Comparison of ENCODE assay signal across 15 cellular contexts in genomic region chr1:58438468-58438867, GRCh38.
A peak's percentile ranks its signal among the peaks of the same experiment; 100 is the strongest.
DNase-seq lines count a peak whose midpoint lies in the region; ATAC-seq and TF ChIP-seq lines count a peak whose summit lies in the region.
"Had no signal": no experiment of that assay in that cellular context is flagged by ENCODE, and none has a peak within 500 bp of the region (broad histone marks: within the 10 kb centered on the region; RNA-seq: fewer than 3 reads in every experiment).

No MANE protein-coding gene starts in this region.

- no peaks in the 10 kb centered on the region for H3K27me3 ChIP-seq in heart left ventricle
- H3K27me3 ChIP-seq in mesendoderm (ENCODE audit: insufficient read depth, low read length, poor library complexity), result no peaks in the 10 kb centered on the region
- H3K27me3 ChIP-seq: BLaER1 treated with 17β-estradiol and CSF1 and Interleukin-3, amounts not matched to agents 10 nM and 100 nM had no signal

- H3K27ac Mint-ChIP-seq in WTC11, result no peak overlapping the region
- H3K27ac Mint-ChIP-seq: CD4-positive, CD25-positive, alpha-beta regulatory T cell; GM23338; IgD-negative memory B cell had no signal

- intact Hi-C loops in heart left ventricle (cut with DNase I) (no loop called here), cardiac septum (cut with DNase I) (no loop called here)

- H3K4me1 Mint-ChIP-seq in WTC11, result peaks cover 12% of the 10 kb centered on the region
- H3K4me1 Mint-ChIP-seq: CD4-positive, CD25-positive, alpha-beta regulatory T cell; IgD-negative memory B cell had no signal

- no peak overlapping the region for H3K9ac ChIP-seq in mesendoderm (ENCODE audit: low read length)
- H3K9ac ChIP-seq: BLaER1 treated with 17β-estradiol and CSF1 and Interleukin-3, amounts not matched to agents 10 nM and 100 nM had no signal

- CTCF ChIA-PET in WTC11 (lab: Charles Lee), result no interaction called here

- no peak overlapping the region for H2BK15ac ChIP-seq in mesendoderm (replicated peaks; ENCODE audit: low read depth)

- H2BK5ac ChIP-seq in mesendoderm (ENCODE audit: low read length), result no peak overlapping the region

- H4K8ac ChIP-seq in mesendoderm (ENCODE audit: low read depth, low read length), result no peak overlapping the region

- H3K4ac ChIP-seq in mesendoderm (ENCODE audit: low read depth, low read length), result no peak overlapping the region

- H3K27me3 Mint-ChIP-seq in WTC11 (ENCODE audit: low read depth), result no peaks in the 10 kb centered on the region
- H3K27me3 Mint-ChIP-seq: CD4-positive, CD25-positive, alpha-beta regulatory T cell; IgD-negative memory B cell had no signal

- no peak overlapping the region for H4K5ac ChIP-seq in mesendoderm (ENCODE audit: low read length)

- no peaks in the 10 kb centered on the region for H3K9me3 Mint-ChIP-seq in WTC11
- H3K9me3 Mint-ChIP-seq: GM23338, IgD-negative memory B cell had no signal

- no peak overlapping the region for H3K4me3 ChIP-seq in heart left ventricle
- H3K4me3 ChIP-seq in mesendoderm (ENCODE audit: low read length), result no peak overlapping the region
- H3K4me3 ChIP-seq: BLaER1 treated with 17β-estradiol and CSF1 and Interleukin-3, amounts not matched to agents 10 nM and 100 nM; GM12878; GM23338 had no signal

- no peaks in the 10 kb centered on the region for H3K9me3 ChIP-seq in heart left ventricle
- H3K9me3 ChIP-seq: BLaER1 treated with 17β-estradiol and CSF1 and Interleukin-3, amounts not matched to agents 10 nM and 100 nM had no signal

- TF ChIP-seq POLR2A in heart left ventricle (IDR thresholded peaks at IDR 0.05), result no peak

- DNase-seq in heart left ventricle (peak in 1 of 5 donors; percentile 38), cardiac septum (ENCODE audit: low spot score) (no peak), WTC11 (ENCODE audit: low spot score) (no peak), mesendoderm (no peak), DMS79 (lab: John Stamatoyannopoulos, UW) (no peak), cerebellar cortex (ENCODE audit: low spot score) (no peak)
- DNase-seq: ACHN; CD4-positive, CD25-positive, alpha-beta regulatory T cell; DMS53; H7 had no signal

- ATAC-seq in heart left ventricle (peak in 3 of 4 donors; percentile 36 to 60 (median 49)), WTC11 (peak; percentile 43; the same call in 1 of the 2 replicates), GM18520 (IDR thresholded peaks at IDR 0.05; ENCODE audit: unreplicated experiment) (no peak)
- ATAC-seq: GM12878 had no signal

- no peaks in the 10 kb centered on the region for H3K79me1 ChIP-seq in mesendoderm (ENCODE audit: low read length)

- no peak overlapping the region for H3K23ac ChIP-seq in mesendoderm (ENCODE audit: low read length)

- 63 to 65% (median 64%) methylated on average over 6 of the region's 6 CpGs for WGBS in heart left ventricle, 4 donors
- WGBS in mesendoderm (ENCODE audit: extremely low coverage, insufficient coverage, low lambda C conversion rate), result no CpG with 5 or more reads among the region's 6 CpGs

- no peaks in the 10 kb centered on the region for H3K79me2 ChIP-seq in mesendoderm (ENCODE audit: control insufficient read depth, insufficient read depth, low read length)

- H3K56ac ChIP-seq in mesendoderm (ENCODE audit: low read length), result peak overlapping the region; percentile 17

- H2AK5ac ChIP-seq in mesendoderm (ENCODE audit: low read length), result no peak overlapping the region

- H3K36me3 Mint-ChIP-seq in WTC11, result no peaks in the 10 kb centered on the region
- H3K36me3 Mint-ChIP-seq: CD4-positive, CD25-positive, alpha-beta regulatory T cell had no signal

- H3K27ac ChIP-seq in heart left ventricle, result no peak overlapping the region
- no peak overlapping the region for H3K27ac ChIP-seq in mesendoderm (ENCODE audit: low read depth, low read length)
- H3K27ac ChIP-seq: BLaER1 treated with 17β-estradiol and CSF1 and Interleukin-3, amounts not matched to agents 10 nM and 100 nM had no signal

- H3K18ac ChIP-seq in mesendoderm (ENCODE audit: low read length), result no peak overlapping the region

- POLR2A ChIA-PET in WTC11 (lab: Charles Lee), result no interaction called here

- no peak overlapping the region for H2BK120ac ChIP-seq in mesendoderm (ENCODE audit: low read depth, low read length)

- H3K4me1 ChIP-seq in heart left ventricle, result peaks cover 0 to 28% (median 0%) of the 10 kb centered on the region in 12 donors
- peaks cover 2% of the 10 kb centered on the region for H3K4me1 ChIP-seq in mesendoderm (ENCODE audit: control insufficient read depth, low read depth, low read length)

- H3K36me3 ChIP-seq in heart left ventricle (no peaks in the 10 kb centered on the region), mesendoderm (ENCODE audit: control insufficient read depth, insufficient read depth, low read length) (no peaks in the 10 kb centered on the region)
- H3K36me3 ChIP-seq: BLaER1 treated with 17β-estradiol and CSF1 and Interleukin-3, amounts not matched to agents 10 nM and 100 nM had no signal

- TF ChIP-seq CTCF in heart left ventricle (IDR thresholded peaks at IDR 0.05) (no peak), WTC11 (IDR thresholded peaks at IDR 0.05) (no peak)

- no peak overlapping the region for H3K4me2 ChIP-seq in mesendoderm (ENCODE audit: low read length)
- H3K4me2 ChIP-seq: BLaER1 treated with 17β-estradiol and CSF1 and Interleukin-3, amounts not matched to agents 10 nM and 100 nM; GM23338 had no signal

- H3K4me3 Mint-ChIP-seq in WTC11, result no peak overlapping the region
- H3K4me3 Mint-ChIP-seq: CD4-positive, CD25-positive, alpha-beta regulatory T cell; GM23338; IgD-negative memory B cell had no signal

TF ChIP-seq in WTC11, 78 proteins besides CTCF, POLR2A, EP300 and RAD21 (continues in another document):
- TF ChIP-seq ZNF425 (CRISPR knock-in tag; conservative IDR thresholded peaks at IDR 0.05), result no peak
- TF ChIP-seq ZNF121 (CRISPR knock-in tag; IDR thresholded peaks at IDR 0.05), result no peak
- TF ChIP-seq MAX (CRISPR knock-in tag; IDR thresholded peaks at IDR 0.05), result no peak
- TF ChIP-seq TCF7 (CRISPR knock-in tag; IDR thresholded peaks at IDR 0.05; ENCODE audit: low read depth), result no peak
- TF ChIP-seq SP1 (CRISPR knock-in tag; conservative IDR thresholded peaks at IDR 0.05), result no peak
- no peak for TF ChIP-seq IRF2 (CRISPR knock-in tag; IDR thresholded peaks at IDR 0.05; ENCODE audit: borderline replicate concordance, low read depth)
- TF ChIP-seq EMX1 (CRISPR knock-in tag; IDR thresholded peaks at IDR 0.05), result no peak
- no peak for TF ChIP-seq E2F1 (CRISPR knock-in tag; IDR thresholded peaks at IDR 0.05)
- TF ChIP-seq GTF2I (CRISPR knock-in tag; conservative IDR thresholded peaks at IDR 0.05), result no peak
- TF ChIP-seq RELA (CRISPR knock-in tag; IDR thresholded peaks at IDR 0.05; ENCODE audit: borderline replicate concordance), result no peak
- no peak for TF ChIP-seq SMAD3 (CRISPR knock-in tag; IDR thresholded peaks at IDR 0.05; ENCODE audit: borderline replicate concordance)
- TF ChIP-seq ESRRA (CRISPR knock-in tag; IDR thresholded peaks at IDR 0.05; ENCODE audit: borderline replicate concordance), result no peak
- TF ChIP-seq HMGXB4 (CRISPR knock-in tag; IDR thresholded peaks at IDR 0.05), result no peak
